8 cellular contexts compared by ENCODE assay signal in genomic region chr4:973431-974397, GRCh38. TPM values are rescaled to one million over a fixed set of nuclear protein-coding genes. Genes with fewer than 3 reads are reported as not detected.
A peak's percentile ranks its signal among the peaks of the same experiment; 100 is the strongest.
DNase-seq lines count a peak whose midpoint lies in the region; ATAC-seq and TF ChIP-seq lines count a peak whose summit lies in the region.

Gene DGKQ, minus strand, starts transcription at chr4:973569. Its CDS starts 87 bp downstream, at chr4:973482.

- in situ Hi-C loops in mammary epithelial cell (cut with MboI; ENCODE audit: low sequenced_read_pairs in 2 of 2): no loop called here

- H3K4me1 ChIP-seq in mammary epithelial cell (ENCODE audit: insufficient read depth, low read length) (peaks cover 25% of the 10 kb centered on the region), smooth muscle cell (ENCODE audit: low read depth) (peaks cover 5% of the 10 kb centered on the region)

- H3K27me3 Mint-ChIP-seq in immature natural killer cell (ENCODE audit: low read depth in 3 of 3): peaks cover 11 to 17% (median 12%) of the 10 kb centered on the region in 3 donors

- H3K27ac ChIP-seq in mammary epithelial cell (ENCODE audit: insufficient read depth, low read depth, low read length): no peak within 1 kb of the TSS
- no peak within 1 kb of the TSS for H3K27ac ChIP-seq in smooth muscle cell (ENCODE audit: low read depth)

- ATAC-seq in GM18873 (IDR thresholded peaks at IDR 0.05; ENCODE audit: low FRiP score, unreplicated experiment): no peak

- WGBS in mammary epithelial cell (ENCODE audit: low coverage, missing lambda C conversion rate): 66% methylated on average over 34 of the region's 123 CpGs
- 36% methylated on average over 74 of the region's 123 CpGs for WGBS in smooth muscle cell (ENCODE audit: low lambda C conversion rate)

- H4K20me1 ChIP-seq in mammary epithelial cell (ENCODE audit: insufficient read depth, low read length) (no peaks in the 10 kb centered on the region), smooth muscle cell (ENCODE audit: low read depth) (peaks cover 39% of the 10 kb centered on the region)

- CTCF ChIA-PET in mammary epithelial cell (lab: Charles Lee; ENCODE audit: low non-redundant PET): no interaction called here

- peak within 1 kb of the TSS; percentile 77 for H3K4me3 ChIP-seq in WI38 (ENCODE audit: low read depth, low read length)
- peak within 1 kb of the TSS; percentile 71 to 86 (median 82) for H3K4me3 ChIP-seq in mammary epithelial cell (replicated peaks in 1 of 3; ENCODE audit: insufficient read depth in 1 of 3, low read depth in 2 of 3, low read length in 3 of 3)
- H3K4me3 ChIP-seq in smooth muscle cell: peak within 1 kb of the TSS; percentile 85

- BruUV-seq in mammary epithelial cell (replicated peaks; lab: Mats Ljungman, UMichigan): no TSS peak

- no peaks in the 10 kb centered on the region for H3K36me3 Mint-ChIP-seq in immature natural killer cell

- H3K79me2 ChIP-seq in mammary epithelial cell (ENCODE audit: insufficient read depth, low read length) (peaks cover 20% of the 10 kb centered on the region), smooth muscle cell (ENCODE audit: low read depth) (peaks cover 7% of the 10 kb centered on the region)

- peak within 1 kb of the TSS; percentile 43 to 77 (median 69) for H3K4me3 Mint-ChIP-seq in immature natural killer cell

- peak within 1 kb of the TSS in 2 of 6 donors; percentile 24 to 34 for H3K27ac Mint-ChIP-seq in immature natural killer cell

- H2AFZ ChIP-seq in mammary epithelial cell (ENCODE audit: low read depth, low read length) (peak within 1 kb of the TSS; percentile 89), smooth muscle cell (ENCODE audit: low read depth) (no peak within 1 kb of the TSS)

- no peak for TF ChIP-seq CTCF in WI38 (IDR thresholded peaks at IDR 0.05; ENCODE audit: low read depth, low read length)
- TF ChIP-seq CTCF in mammary epithelial cell (conservative IDR thresholded peaks at IDR 0.05 in 1 of 2, IDR thresholded peaks at IDR 0.05 in 1 of 2; ENCODE audit: extremely low read depth in 1 of 2, insufficient read depth in 1 of 2, low read depth in 1 of 2, low read length in 2 of 2): no peak
- TF ChIP-seq CTCF in smooth muscle cell (IDR thresholded peaks at IDR 0.05; ENCODE audit: borderline replicate concordance, insufficient read depth, poor library complexity, severe bottlenecking): no peak

- peaks cover 24 to 30% of the 10 kb centered on the region in 2 donors for H3K4me1 Mint-ChIP-seq in immature natural killer cell

- H3K4me2 ChIP-seq in mammary epithelial cell (ENCODE audit: insufficient read depth, low read depth, low read length) (peak within 1 kb of the TSS; percentile 95), smooth muscle cell (peak within 1 kb of the TSS; percentile 100)

- H3K9me3 ChIP-seq in mammary epithelial cell (replicated peaks; ENCODE audit: insufficient read depth, low read length) (no peaks in the 10 kb centered on the region), smooth muscle cell (replicated peaks; ENCODE audit: low read depth) (no peaks in the 10 kb centered on the region)

- DNase-seq in GM03348 (ENCODE audit: low spot score) (peak; percentile 100), HCEC 1CT (peak; percentile 65), NCI-H1048 (lab: John Stamatoyannopoulos, UW) (peak; percentile 54), mammary epithelial cell (peak; percentile 69), immature natural killer cell (peak; percentile 84 to 87 (median 86)), smooth muscle cell (lab: John Stamatoyannopoulos, UW; ENCODE audit: unreplicated experiment) (peak; percentile 73)

- H3K9me3 Mint-ChIP-seq in immature natural killer cell: no peaks in the 10 kb centered on the region

- no peaks in the 10 kb centered on the region for H3K27me3 ChIP-seq in mammary epithelial cell (ENCODE audit: insufficient read depth, low read length)
- no peaks in the 10 kb centered on the region for H3K27me3 ChIP-seq in smooth muscle cell (ENCODE audit: low read depth)

- H3F3A ChIP-seq in smooth muscle cell (ENCODE audit: low read depth): no peaks in the 10 kb centered on the region

- H3K36me3 ChIP-seq in mammary epithelial cell (ENCODE audit: insufficient read depth, low read length): no peaks in the 10 kb centered on the region
- no peaks in the 10 kb centered on the region for H3K36me3 ChIP-seq in smooth muscle cell (ENCODE audit: low read depth)

- H3K9ac ChIP-seq in mammary epithelial cell (ENCODE audit: insufficient read depth, low read length) (peak within 1 kb of the TSS; percentile 20), smooth muscle cell (ENCODE audit: low read depth) (peak within 1 kb of the TSS; percentile 39)

- dilution Hi-C loops in mammary epithelial cell (cut with HindIII; ENCODE audit: low sequenced_read_pairs): loop anchor here (5.0 to 10.0 kb wide), 6 partner anchors 76 to 674 kb away; no protein-coding TSS in a partner anchor

- intact Hi-C loops in mammary epithelial cell (cut with micrococcal nuclease): no loop called here

RNA-seq across cellular contexts. Expression of gene DGKQ, which starts in this region (rescaled TPM):
- total RNA-seq in mammary epithelial cell (10 to 100 TPM; 13.7 to 13.8 TPM), smooth muscle cell (4.2 and 6.5 TPM in 2 replicates)
- polyA plus RNA-seq in mammary epithelial cell (6.8 TPM), immature natural killer cell (10 to 100 TPM; 12.1 to 24.0 (median 14.0) TPM), smooth muscle cell (14.9 and 16.2 TPM in 2 replicates)
- 4.2 TPM for polyA minus RNA-seq in mammary epithelial cell
